In the genomic region with DNA sequence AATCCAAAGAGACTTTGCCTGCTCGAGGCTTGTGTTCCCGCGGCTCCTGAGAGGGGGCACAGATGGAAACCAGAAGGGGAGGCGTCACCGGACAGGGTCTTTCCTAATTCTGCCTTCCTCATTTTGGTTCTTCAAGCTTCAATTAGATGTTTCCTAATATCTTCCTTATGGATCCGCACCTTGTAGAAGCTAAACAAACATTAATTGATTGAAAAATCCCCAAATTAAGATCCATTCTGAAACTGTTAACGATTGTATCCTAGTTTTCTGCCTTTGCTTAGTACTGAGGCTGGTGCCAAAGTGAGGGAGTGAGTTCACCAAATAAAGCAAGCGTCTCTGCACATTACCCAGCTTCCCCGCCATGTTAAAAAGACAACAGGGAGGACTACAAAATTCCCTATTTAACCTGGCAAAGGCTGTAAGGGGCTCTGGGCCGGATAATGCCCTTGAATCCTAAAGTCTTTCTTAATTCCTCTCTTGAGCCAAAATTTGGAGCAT, we compare ENCODE assay signal across 1 cellular context.
TF ChIP-seq lines count a peak whose summit lies in the region.

No MANE protein-coding gene starts in this region.

TF ChIP-seq in HCT116, 20 proteins besides CTCF, POLR2A, EP300 and RAD21:
- TF ChIP-seq EZH2phosphoT487 (IDR thresholded peaks at IDR 0.05; ENCODE audit: borderline replicate concordance) = no peak
- no peak for TF ChIP-seq ELF1 (IDR thresholded peaks at IDR 0.05; ENCODE audit: borderline replicate concordance, low read depth)
- TF ChIP-seq ZNF274 (IDR thresholded peaks at IDR 0.05; ENCODE audit: low read depth, low read length) = no peak
- TF ChIP-seq SIN3A (IDR thresholded peaks at IDR 0.05; ENCODE audit: low read depth) = no peak
- TF ChIP-seq ZFX (IDR thresholded peaks at IDR 0.05) = no peak
